ENCODE assay signal across 15 cellular contexts in genomic region chr3:182596673-182597410, GRCh38.
DNase-seq lines count a peak whose midpoint lies in the region; ATAC-seq and TF ChIP-seq lines count a peak whose summit lies in the region.
"Had no signal": no experiment of that assay in that cellular context is flagged by ENCODE, and none has a peak within 500 bp of the region (broad histone marks: within the 10 kb centered on the region; RNA-seq: fewer than 3 reads in every experiment).

No MANE protein-coding gene starts in this region.

- peaks cover 0 to 3% of the 10 kb centered on the region in 2 donors for H3K4me1 ChIP-seq in esophagus (ENCODE audit: control insufficient read depth in 2 of 2, insufficient read depth in 2 of 2, low read length in 1 of 2)

- no peaks in the 10 kb centered on the region for H3K9me3 Mint-ChIP-seq in activated T-cell treated with anti-CD3 and anti-CD28 coated beads, Interleukin-2, amount 50 U/mL, for 72 hours
- H3K9me3 Mint-ChIP-seq: activated CD4-positive, alpha-beta memory T cell treated with anti-CD3 and anti-CD28 coated beads for 36 hours; stimulated activated effector memory CD8-positive, alpha-beta T cell treated with anti-CD3 and anti-CD28 coated beads, Interleukin-12 subunit alpha, Interleukin-12 subunit beta, amount 100 ng/mL, for 72 hours had no signal

- H3K27me3 ChIP-seq in esophagus (ENCODE audit: control insufficient read depth in 1 of 2, insufficient read depth in 2 of 2, low read length in 2 of 2) = no peaks in the 10 kb centered on the region
- H3K27me3 ChIP-seq: neutrophil, transverse colon had no signal

- no peaks in the 10 kb centered on the region for H3K36me3 ChIP-seq in esophagus (ENCODE audit: control insufficient read depth in 2 of 2, insufficient read depth in 2 of 2, low read length in 1 of 2)
- H3K36me3 ChIP-seq: neutrophil, transverse colon had no signal

- no peak for TF ChIP-seq CTCF in GM10248 (IDR thresholded peaks at IDR 0.05; ENCODE audit: control extremely low read depth, extremely low read depth, low read depth, missing control alignments)

- POLR2A ChIA-PET in GM10248 (lab: Yijun Ruan, JAX) = no interaction called here

- H3K27ac Mint-ChIP-seq in activated T-cell treated with anti-CD3 and anti-CD28 coated beads, Interleukin-2, amount 50 U/mL, for 72 hours = no peak overlapping the region
- H3K27ac Mint-ChIP-seq: activated CD4-positive, alpha-beta memory T cell treated with anti-CD3 and anti-CD28 coated beads for 36 hours; stimulated activated effector memory CD8-positive, alpha-beta T cell treated with anti-CD3 and anti-CD28 coated beads, Interleukin-12 subunit alpha, Interleukin-12 subunit beta, amount 100 ng/mL, for 72 hours had no signal

- H3K9me3 ChIP-seq in esophagus (ENCODE audit: control insufficient read depth in 2 of 2, insufficient read depth in 1 of 2, low read depth in 1 of 2, low read length in 1 of 2) = no peaks in the 10 kb centered on the region
- H3K9me3 ChIP-seq: neutrophil, transverse colon had no signal

- CTCF ChIA-PET in GM10248 (lab: Yijun Ruan, JAX) = interaction anchor here (0.7 kb wide), 1 partner anchor 9 kb away, joined by 3 read pairs; no protein-coding TSS in a partner anchor

- no peaks in the 10 kb centered on the region for H3K4me1 Mint-ChIP-seq in activated T-cell treated with anti-CD3 and anti-CD28 coated beads, Interleukin-2, amount 50 U/mL, for 72 hours (ENCODE audit: low read depth)
- H3K4me1 Mint-ChIP-seq: stimulated activated effector memory CD8-positive, alpha-beta T cell treated with anti-CD3 and anti-CD28 coated beads, Interleukin-12 subunit alpha, Interleukin-12 subunit beta, amount 100 ng/mL, for 72 hours had no signal

- peak overlapping the region; percentile 50 to 77 for H3K27ac ChIP-seq in esophagus (ENCODE audit: low read depth in 2 of 2, low read length in 1 of 2)
- H3K27ac ChIP-seq: neutrophil, SK-N-MC, transverse colon had no signal

- WGBS in esophagus, 2 donors = 71 to 76% methylated on average over 17 of the region's 17 CpGs

- H3K27me3 Mint-ChIP-seq in activated T-cell treated with anti-CD3 and anti-CD28 coated beads, Interleukin-2, amount 50 U/mL, for 72 hours (ENCODE audit: low read depth) = no peaks in the 10 kb centered on the region
- H3K27me3 Mint-ChIP-seq: activated CD4-positive, alpha-beta memory T cell treated with anti-CD3 and anti-CD28 coated beads for 36 hours had no signal

- no peak for ATAC-seq in HG02852 (IDR thresholded peaks at IDR 0.05; ENCODE audit: unreplicated experiment)
- ATAC-seq in GM21717 (IDR thresholded peaks at IDR 0.05; ENCODE audit: unreplicated experiment) = no peak
- ATAC-seq in activated T-cell treated with anti-CD3 and anti-CD28 coated beads, Interleukin-2, amount 50 U/mL, for 72 hours (replicated peaks in 1 of 2) = no peak
- ATAC-seq: stimulated activated effector memory CD8-positive, alpha-beta T cell treated with anti-CD3 and anti-CD28 coated beads, Interleukin-12 subunit alpha, Interleukin-12 subunit beta, amount 100 ng/mL, for 72 hours had no signal

- peak; percentile 86 for DNase-seq in DMS153 treated with DMSO at 0.1 percent for 48 hours (lab: John Stamatoyannopoulos, UW; ENCODE audit: unreplicated experiment)
- DNase-seq in NCI-H146 treated with DMSO at 0.1 percent for 48 hours (lab: John Stamatoyannopoulos, UW; ENCODE audit: unreplicated experiment) = peak; percentile 100
- DNase-seq in NCI-H345 (lab: John Stamatoyannopoulos, UW) = peak; percentile 89
- no peak for DNase-seq in activated T-cell treated with anti-CD3 and anti-CD28 coated beads, Interleukin-2, amount 50 U/mL, for 72 hours
- no peak for DNase-seq in GM10248 (ENCODE audit: extremely low spot score)
- DNase-seq: activated CD4-positive, alpha-beta memory T cell treated with anti-CD3 and anti-CD28 coated beads for 36 hours; head of caudate nucleus; kidney; transverse colon had no signal

- H3K4me3 ChIP-seq in esophagus (ENCODE audit: low read depth in 1 of 2, low read length in 2 of 2) = no peak overlapping the region
- H3K4me3 ChIP-seq: SK-N-MC, transverse colon had no signal

- no peaks in the 10 kb centered on the region for H3K36me3 Mint-ChIP-seq in activated T-cell treated with anti-CD3 and anti-CD28 coated beads, Interleukin-2, amount 50 U/mL, for 72 hours (ENCODE audit: insufficient read depth in 2 of 2)
- H3K36me3 Mint-ChIP-seq: activated CD4-positive, alpha-beta memory T cell treated with anti-CD3 and anti-CD28 coated beads for 36 hours; stimulated activated effector memory CD8-positive, alpha-beta T cell treated with anti-CD3 and anti-CD28 coated beads, Interleukin-12 subunit alpha, Interleukin-12 subunit beta, amount 100 ng/mL, for 72 hours had no signal

- no peak overlapping the region for H3K4me3 Mint-ChIP-seq in activated T-cell treated with anti-CD3 and anti-CD28 coated beads, Interleukin-2, amount 50 U/mL, for 72 hours
- H3K4me3 Mint-ChIP-seq: activated CD4-positive, alpha-beta memory T cell treated with anti-CD3 and anti-CD28 coated beads for 36 hours; stimulated activated effector memory CD8-positive, alpha-beta T cell treated with anti-CD3 and anti-CD28 coated beads, Interleukin-12 subunit alpha, Interleukin-12 subunit beta, amount 100 ng/mL, for 72 hours had no signal

Comparison
In these comparisons a context has a peak if more than half of its experiments do, and no peak if none do; other contexts are left out.
1. DNase-seq: peak in DMS153 treated with DMSO at 0.1 percent for 48 hours (single experiment), NCI-H146 treated with DMSO at 0.1 percent for 48 hours (single experiment) and NCI-H345 (single experiment); none in activated T-cell treated with anti-CD3 and anti-CD28 coated beads, Interleukin-2, amount 50 U/mL, for 72 hours (0 of 2) and GM10248 (single experiment).